In the genomic region with DNA sequence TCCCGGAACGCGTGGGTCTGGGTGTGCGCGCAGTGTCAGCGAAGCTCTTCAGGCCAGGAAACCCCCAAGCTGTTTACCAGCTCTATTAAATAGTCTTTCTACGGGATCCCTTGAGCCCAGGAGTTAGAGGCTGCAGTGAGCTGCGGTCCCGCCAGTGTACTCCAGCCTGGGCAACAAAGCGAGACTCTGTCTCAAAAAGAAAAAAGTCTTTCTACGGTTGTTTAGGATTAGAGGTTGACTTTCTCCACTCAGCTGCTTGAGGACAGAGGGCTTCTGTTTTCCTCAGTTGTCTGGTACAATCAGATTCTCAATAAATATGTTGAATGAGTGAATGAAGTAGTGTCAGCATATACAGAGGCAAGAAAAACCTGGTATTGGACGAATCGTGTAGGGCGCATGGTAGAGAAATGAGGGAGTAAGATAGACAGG, we compare ENCODE assay signal across 8 cellular contexts. TPM values are rescaled to one million over a fixed set of nuclear protein-coding genes. Genes with fewer than 3 reads are reported as not detected.
DNase-seq lines count a peak whose midpoint lies in the region; ATAC-seq, FAIRE-seq and TF ChIP-seq lines count a peak whose summit lies in the region.

No MANE protein-coding gene starts in this region.

- DNase-seq in CD4-positive, alpha-beta T cell = peak in 2 of 10 experiments; percentile 4 to 33
- DNase-seq in endothelial cell of umbilical vein (ENCODE audit: low read depth, low spot score) (no peak), neuronal stem cell (ENCODE audit: low spot score) (no peak), NCI-H1694 (lab: John Stamatoyannopoulos, UW) (no peak), HPDE6-E6E7 (ENCODE audit: extremely low spot score) (no peak), KBM-7 (no peak)

- no peaks in the 10 kb centered on the region for H3K27me3 Mint-ChIP-seq in CD4-positive, alpha-beta T cell

- H3K9me3 Mint-ChIP-seq in CD4-positive, alpha-beta T cell = no peaks in the 10 kb centered on the region

- H3K36me3 ChIP-seq in OCI-LY3 (replicated peaks; ENCODE audit: low read depth, low read length) (peaks cover 19% of the 10 kb centered on the region), endothelial cell of umbilical vein (ENCODE audit: control insufficient read depth in 2 of 2, extremely low read depth in 1 of 2, insufficient read depth in 2 of 2, low read length in 2 of 2) (peaks cover 6 to 31% of the 10 kb centered on the region in 2 experiments), neuronal stem cell (replicated peaks in 1 of 2; ENCODE audit: control insufficient read depth in 2 of 2, insufficient read depth in 2 of 2, low read length in 2 of 2) (peaks cover 28 to 41% of the 10 kb centered on the region in 2 donors)

- no CpG with 5 or more reads among the region's 14 CpGs for WGBS in neuronal stem cell (ENCODE audit: extremely low coverage in 2 of 2, insufficient read length in 2 of 2, insufficient replicate concordance in 1 of 2), 2 donors

- no peak overlapping the region for H2AFZ ChIP-seq in OCI-LY3 (ENCODE audit: low read depth, low read length)
- H2AFZ ChIP-seq in endothelial cell of umbilical vein (ENCODE audit: low read depth, low read length) = no peak overlapping the region
- peak overlapping the region; percentile 40 for H2AFZ ChIP-seq in neuronal stem cell (ENCODE audit: low read length)

- no peak overlapping the region for H3K4ac ChIP-seq in neuronal stem cell (ENCODE audit: low read length)

- H3K4me3 Mint-ChIP-seq in CD4-positive, alpha-beta T cell = peak overlapping the region; percentile 99

- peak overlapping the region; percentile 95 for H2AK5ac ChIP-seq in neuronal stem cell (ENCODE audit: low read depth, low read length)

- peak overlapping the region; percentile 87 for H3K4me2 ChIP-seq in OCI-LY3 (ENCODE audit: low read length)
- H3K4me2 ChIP-seq in endothelial cell of umbilical vein (ENCODE audit: insufficient read depth, low read length) = peak overlapping the region; percentile 96
- peak overlapping the region; percentile 52 for H3K4me2 ChIP-seq in neuronal stem cell (ENCODE audit: insufficient read depth, low read length, poor library complexity, severe bottlenecking)

- H3K4me1 ChIP-seq in OCI-LY3 (ENCODE audit: low read length) (peaks cover 11% of the 10 kb centered on the region), endothelial cell of umbilical vein (ENCODE audit: control insufficient read depth, extremely low read depth, insufficient read depth, low read length) (peaks cover 11% of the 10 kb centered on the region), neuronal stem cell (ENCODE audit: control insufficient read depth in 2 of 2, insufficient read depth in 1 of 2, low read depth in 1 of 2, low read length in 2 of 2) (peaks cover 5 to 9% of the 10 kb centered on the region in 2 donors)

- H2BK12ac ChIP-seq in neuronal stem cell (ENCODE audit: low read length) = no peak overlapping the region

- no peak overlapping the region for H4K8ac ChIP-seq in neuronal stem cell (ENCODE audit: low read depth, low read length)

- H3K27me3 ChIP-seq in CD4-positive, alpha-beta T cell (ENCODE audit: control insufficient read depth, insufficient read depth, low read length) = no peaks in the 10 kb centered on the region
- H3K27me3 ChIP-seq in OCI-LY3 (ENCODE audit: low read depth, low read length) (no peaks in the 10 kb centered on the region), endothelial cell of umbilical vein (ENCODE audit: control insufficient read depth in 2 of 2, insufficient read depth in 2 of 2, low read length in 2 of 2) (no peaks in the 10 kb centered on the region), neuronal stem cell (ENCODE audit: control insufficient read depth in 3 of 3, insufficient read depth in 3 of 3, low read depth in 1 of 3, low read length in 3 of 3) (no peaks in the 10 kb centered on the region)

- peak overlapping the region; percentile 96 for H3K27ac Mint-ChIP-seq in CD4-positive, alpha-beta T cell

- ATAC-seq in CD4-positive, alpha-beta T cell (ENCODE audit: poor library complexity) = no peak
- ATAC-seq in HG02588 (IDR thresholded peaks at IDR 0.05; ENCODE audit: unreplicated experiment) = no peak

- no peak overlapping the region for H4K91ac ChIP-seq in neuronal stem cell (ENCODE audit: low read depth, low read length, poor library complexity)

- no peak overlapping the region for H3K18ac ChIP-seq in neuronal stem cell (ENCODE audit: low read length)

- CTCF ChIA-PET in CD4-positive, alpha-beta T cell (lab: Charles Lee) = interaction anchor here (1.1 to 2.1 kb wide), 2 partner anchors 74 to 78 kb away, joined by 3 to 9 read pairs; a partner anchor contains a TSS
- CTCF ChIA-PET in endothelial cell of umbilical vein (lab: Charles Lee) = interaction anchor here (2.2 kb wide), 1 partner anchor 73 kb away, joined by 8 read pairs; a partner anchor contains a TSS

- BruUV-seq in endothelial cell of umbilical vein (replicated peaks; lab: Mats Ljungman, UMichigan) = TSS peak; percentile 65

- dilution Hi-C loops in endothelial cell of umbilical vein (cut with MboI; ENCODE audit: extremely low pct_ligation_motif_present, low sequenced_read_pairs) = no loop called here

- H3K9ac ChIP-seq in OCI-LY3 (ENCODE audit: low read length) = peak overlapping the region; percentile 87
- peak overlapping the region; percentile 91 for H3K9ac ChIP-seq in endothelial cell of umbilical vein (replicated peaks; ENCODE audit: extremely low read depth, insufficient read depth, low read length)
- H3K9ac ChIP-seq in neuronal stem cell (ENCODE audit: low read depth, low read length, poor library complexity) = no peak overlapping the region

- H3K4me3 ChIP-seq in OCI-LY3 (ENCODE audit: low read length) (peak overlapping the region; percentile 81), endothelial cell of umbilical vein (replicated peaks in 1 of 3; ENCODE audit: insufficient read depth in 1 of 3, low read depth in 1 of 3, low read length in 3 of 3) (peak overlapping the region; percentile 79 to 98 (median 90)), neuronal stem cell (ENCODE audit: low read length in 2 of 2) (peak overlapping the region; percentile 53 to 99)

- H3K79me2 ChIP-seq in OCI-LY3 (ENCODE audit: low read length) (peaks cover 32% of the 10 kb centered on the region), endothelial cell of umbilical vein (ENCODE audit: control insufficient read depth, insufficient read depth, low read length) (peaks cover 28% of the 10 kb centered on the region)

- in situ Hi-C loops in KBM-7 (cut with MboI; ENCODE audit: low pct_unique_long_range_greater_than_20kb, low sequenced_read_pairs) = no loop called here

- no peak overlapping the region for H2BK120ac ChIP-seq in neuronal stem cell (ENCODE audit: low read depth, low read length)

- FAIRE-seq in endothelial cell of umbilical vein (lab: Jason Lieb, UNC) = peak; percentile 40

- H3K4me1 Mint-ChIP-seq in CD4-positive, alpha-beta T cell (ENCODE audit: low read depth) = peaks cover 47% of the 10 kb centered on the region

- no peaks in the 10 kb centered on the region for H3K9me1 ChIP-seq in endothelial cell of umbilical vein (replicated peaks; ENCODE audit: control insufficient read depth, extremely low read depth, insufficient read depth, low read length)

- no peak for TF ChIP-seq CTCF in CD4-positive, alpha-beta T cell (IDR thresholded peaks at IDR 0.05)
- no peak for TF ChIP-seq CTCF in OCI-LY3 (IDR thresholded peaks at IDR 0.05; ENCODE audit: low read depth, low read length)
- TF ChIP-seq CTCF in endothelial cell of umbilical vein (IDR thresholded peaks at IDR 0.05; ENCODE audit: extremely low read depth in 1 of 2, insufficient read depth in 1 of 2, low read depth in 1 of 2, low read length in 2 of 2) = no peak

- peaks cover 58% of the 10 kb centered on the region for H3K36me3 Mint-ChIP-seq in CD4-positive, alpha-beta T cell (ENCODE audit: low read depth)

- 0 out of 2 replicates have a peak, but pooled peaks cover 7% of the 10 kb centered on the region for H4K20me1 ChIP-seq in OCI-LY3 (ENCODE audit: insufficient read depth, low read length)
- H4K20me1 ChIP-seq in endothelial cell of umbilical vein (replicated peaks; ENCODE audit: control insufficient read depth, extremely low read depth, insufficient read depth, low read length) = no peaks in the 10 kb centered on the region

- no peak overlapping the region for H2BK15ac ChIP-seq in neuronal stem cell (ENCODE audit: low read length)

- intact Hi-C loops in CD4-positive, alpha-beta T cell (cut with DNase I, micrococcal nuclease) = no loop called here
- intact Hi-C loops in endothelial cell of umbilical vein (cut with micrococcal nuclease) = no loop called here

- no peak for TF ChIP-seq POLR2A in endothelial cell of umbilical vein (IDR thresholded peaks at IDR 0.05; ENCODE audit: low read depth, low read length)

- H3K79me1 ChIP-seq in neuronal stem cell (ENCODE audit: low read depth, low read length) = peaks cover 13% of the 10 kb centered on the region

- peak overlapping the region; percentile 55 for H3K27ac ChIP-seq in CD4-positive, alpha-beta T cell (ENCODE audit: low read depth, low read length)
- H3K27ac ChIP-seq in OCI-LY3 (ENCODE audit: low read length) (no peak overlapping the region), endothelial cell of umbilical vein (ENCODE audit: insufficient read depth, low read depth, low read length) (peak overlapping the region; percentile 30), neuronal stem cell (replicated peaks; ENCODE audit: low read length) (no peak overlapping the region)

- H2BK5ac ChIP-seq in neuronal stem cell (ENCODE audit: low read length) = peak overlapping the region; percentile 84

- H3K9me3 ChIP-seq in CD4-positive, alpha-beta T cell (ENCODE audit: control insufficient read depth, low read length) = no peaks in the 10 kb centered on the region
- no peaks in the 10 kb centered on the region for H3K9me3 ChIP-seq in OCI-LY3 (ENCODE audit: insufficient read depth, low read length)
- H3K9me3 ChIP-seq in endothelial cell of umbilical vein (replicated peaks; ENCODE audit: control insufficient read depth, insufficient read depth, low read length) = no peaks in the 10 kb centered on the region
- H3K9me3 ChIP-seq in neuronal stem cell (replicated peaks in 1 of 2; ENCODE audit: control insufficient read depth in 2 of 2, insufficient read depth in 1 of 2, low read depth in 1 of 2, low read length in 2 of 2) = no peaks in the 10 kb centered on the region

- POLR2A ChIA-PET in CD4-positive, alpha-beta T cell (lab: Charles Lee) = interaction anchor here (1.1 to 4.9 kb wide), 7 partner anchors 34 to 102 kb away, joined by 3 to 44 read pairs (median 8); a partner anchor contains a TSS
- POLR2A ChIA-PET in endothelial cell of umbilical vein (lab: Charles Lee) = interaction anchor here (0.6 kb wide), 1 partner anchor 65 kb away, joined by 4 read pairs; no protein-coding TSS in a partner anchor

- peak overlapping the region; percentile 93 for H3K23ac ChIP-seq in neuronal stem cell (ENCODE audit: low read depth, low read length, poor library complexity)

- H3K14ac ChIP-seq in neuronal stem cell (ENCODE audit: low read length) = no peak overlapping the region

RNA-seq across cellular contexts. Expression of a gene that starts 0.6 kb away (rescaled TPM):
- 10 to 100 TPM; 78.6 to 80.2 TPM for total RNA-seq in CD4-positive, alpha-beta T cell
- 58.9 and 62.7 TPM in 2 replicates for total RNA-seq in endothelial cell of umbilical vein
- polyA plus RNA-seq in endothelial cell of umbilical vein = 17.3 and 21.8 TPM in 2 replicates
- 27.7 and 37.3 TPM in 2 replicates for polyA plus RNA-seq in endothelial cell of umbilical vein (2011; cell fraction: cytosol; rRNA removed)
- polyA plus RNA-seq in endothelial cell of umbilical vein (2011; cell fraction: nucleus; rRNA removed) = 42.7 and 51.2 TPM in 2 replicates
- 40.1 and 62.1 TPM in 2 replicates for polyA plus RNA-seq in endothelial cell of umbilical vein (2012)
- 15.3 and 18.8 TPM in 2 replicates for polyA minus RNA-seq in endothelial cell of umbilical vein
- 16.8 TPM for polyA minus RNA-seq in endothelial cell of umbilical vein (2011; cell fraction: cytosol; rRNA and poly(A)+ RNA removed)
- 9.5 and 17.6 TPM in 2 replicates for polyA minus RNA-seq in endothelial cell of umbilical vein (2011; cell fraction: nucleus; rRNA and poly(A)+ RNA removed)
- polyA plus RNA-seq in neuronal stem cell (2013, experiment 1 of 2) = 41.7 TPM
- 40.8 TPM for polyA plus RNA-seq in neuronal stem cell (2013, experiment 2 of 2)

RNA-seq across cellular contexts. Expression of a gene that starts 16.9 kb away (rescaled TPM):
- not detected for total RNA-seq in CD4-positive, alpha-beta T cell
- not detected in 2 replicates for total RNA-seq in endothelial cell of umbilical vein
- polyA plus RNA-seq in endothelial cell of umbilical vein = not detected in 2 replicates
- not detected in 2 replicates for polyA plus RNA-seq in endothelial cell of umbilical vein (2011; cell fraction: cytosol; rRNA removed)
- not detected in 2 replicates for polyA plus RNA-seq in endothelial cell of umbilical vein (2011; cell fraction: nucleus; rRNA removed)
- not detected in 2 replicates for polyA plus RNA-seq in endothelial cell of umbilical vein (2012)
- not detected in 2 replicates for polyA minus RNA-seq in endothelial cell of umbilical vein
- polyA minus RNA-seq in endothelial cell of umbilical vein (2011; cell fraction: cytosol; rRNA and poly(A)+ RNA removed) = not detected
- not detected in 2 replicates for polyA minus RNA-seq in endothelial cell of umbilical vein (2011; cell fraction: nucleus; rRNA and poly(A)+ RNA removed)
- polyA plus RNA-seq in neuronal stem cell (2013, experiment 1 of 2) = 3.9 TPM
- polyA plus RNA-seq in neuronal stem cell (2013, experiment 2 of 2) = 3.6 TPM

RNA-seq across cellular contexts. Expression of a gene that starts 39.8 kb away (rescaled TPM):
- 10 to 100 TPM; 88.2 to 94.1 TPM for total RNA-seq in CD4-positive, alpha-beta T cell
- 39.7 and 42.4 TPM in 2 replicates for total RNA-seq in endothelial cell of umbilical vein
- polyA plus RNA-seq in endothelial cell of umbilical vein = 35.7 and 39.3 TPM in 2 replicates
- 35.2 and 35.3 TPM in 2 replicates for polyA plus RNA-seq in endothelial cell of umbilical vein (2011; cell fraction: cytosol; rRNA removed)
- 30.8 and 32.6 TPM in 2 replicates for polyA plus RNA-seq in endothelial cell of umbilical vein (2011; cell fraction: nucleus; rRNA removed)
- 24.0 and 26.1 TPM in 2 replicates for polyA plus RNA-seq in endothelial cell of umbilical vein (2012)
- 58.8 and 70.1 TPM in 2 replicates for polyA minus RNA-seq in endothelial cell of umbilical vein
- polyA minus RNA-seq in endothelial cell of umbilical vein (2011; cell fraction: cytosol; rRNA and poly(A)+ RNA removed) = 27.9 TPM
- polyA minus RNA-seq in endothelial cell of umbilical vein (2011; cell fraction: nucleus; rRNA and poly(A)+ RNA removed) = 11.9 and 14.0 TPM in 2 replicates
- polyA plus RNA-seq in neuronal stem cell (2013, experiment 1 of 2) = 18.8 TPM
- polyA plus RNA-seq in neuronal stem cell (2013, experiment 2 of 2) = 20.0 TPM

RNA-seq across cellular contexts. Expression of a gene that starts 40.2 kb away (rescaled TPM):
- 10 to 100 TPM; 21.3 to 22.3 TPM for total RNA-seq in CD4-positive, alpha-beta T cell
- 246 and 269 TPM in 2 replicates for total RNA-seq in endothelial cell of umbilical vein
- 367 and 376 TPM in 2 replicates for polyA plus RNA-seq in endothelial cell of umbilical vein
- polyA plus RNA-seq in endothelial cell of umbilical vein (2011; cell fraction: cytosol; rRNA removed) = 265 and 357 TPM in 2 replicates
- 128 and 134 TPM in 2 replicates for polyA plus RNA-seq in endothelial cell of umbilical vein (2011; cell fraction: nucleus; rRNA removed)
- 213 and 282 TPM in 2 replicates for polyA plus RNA-seq in endothelial cell of umbilical vein (2012)
- 112 and 123 TPM in 2 replicates for polyA minus RNA-seq in endothelial cell of umbilical vein
- polyA minus RNA-seq in endothelial cell of umbilical vein (2011; cell fraction: cytosol; rRNA and poly(A)+ RNA removed) = 76.7 TPM
- 25.3 and 32.3 TPM in 2 replicates for polyA minus RNA-seq in endothelial cell of umbilical vein (2011; cell fraction: nucleus; rRNA and poly(A)+ RNA removed)
- polyA plus RNA-seq in neuronal stem cell (2013, experiment 1 of 2) = 485 TPM
- polyA plus RNA-seq in neuronal stem cell (2013, experiment 2 of 2) = 490 TPM

RNA-seq across cellular contexts. Expression of a gene that starts 42.9 kb away (rescaled TPM):
- 10 to 100 TPM; 58.6 to 59.1 TPM for total RNA-seq in CD4-positive, alpha-beta T cell
- total RNA-seq in endothelial cell of umbilical vein = 114 and 118 TPM in 2 replicates
- polyA plus RNA-seq in endothelial cell of umbilical vein = 73.5 and 74.9 TPM in 2 replicates
- 151 and 158 TPM in 2 replicates for polyA plus RNA-seq in endothelial cell of umbilical vein (2011; cell fraction: cytosol; rRNA removed)
- 76.9 and 120 TPM in 2 replicates for polyA plus RNA-seq in endothelial cell of umbilical vein (2011; cell fraction: nucleus; rRNA removed)
- polyA plus RNA-seq in endothelial cell of umbilical vein (2012) = 154 and 206 TPM in 2 replicates
- 16.2 and 23.1 TPM in 2 replicates for polyA minus RNA-seq in endothelial cell of umbilical vein
- 17.3 TPM for polyA minus RNA-seq in endothelial cell of umbilical vein (2011; cell fraction: cytosol; rRNA and poly(A)+ RNA removed)
- polyA minus RNA-seq in endothelial cell of umbilical vein (2011; cell fraction: nucleus; rRNA and poly(A)+ RNA removed) = 5.5 and 11.8 TPM in 2 replicates
- 139 TPM for polyA plus RNA-seq in neuronal stem cell (2013, experiment 1 of 2)
- 134 TPM for polyA plus RNA-seq in neuronal stem cell (2013, experiment 2 of 2)

Comparison
In these comparisons a context has a peak if more than half of its experiments do, and no peak if none do; other contexts are left out.
1. H3K27ac ChIP-seq: peak in CD4-positive, alpha-beta T cell (single experiment) and endothelial cell of umbilical vein (single experiment); none in OCI-LY3 (single experiment) and neuronal stem cell (single experiment).
2. Peak in every context shown above with its lines, with median percentiles within 50 percentile points of each other: H3K4me2 ChIP-seq and H3K4me3 ChIP-seq.